In genomic region chr21:43884012-43884860, GRCh38 we compare ENCODE assay signal across 8 cellular contexts. TPM values are rescaled to one million over a fixed set of nuclear protein-coding genes. Genes with fewer than 3 reads are reported as not detected.
DNase-seq lines count a peak whose midpoint lies in the region; ATAC-seq and TF ChIP-seq lines count a peak whose summit lies in the region.

No MANE protein-coding gene starts in this region.

- peaks cover 86% of the 10 kb centered on the region for H3K79me2 ChIP-seq in PC-3 (ENCODE audit: low read length)

- H3K4me1 ChIP-seq in PC-3 (ENCODE audit: insufficient read depth, low read length): peaks cover 27% of the 10 kb centered on the region

- H3K9me3 Mint-ChIP-seq in dendritic cell treated with granulocyte-macrophage colony-stimulating factor and Interleukin-4, amounts not matched to agents 40 ng/mL and 50 ng/mL, for 4 days: no peaks in the 10 kb centered on the region
- H3K9me3 Mint-ChIP-seq in natural killer cell treated with Interleukin-12 subunit alpha and Interleukin-12 subunit beta and Interleukin-15 and Interleukin-18, amount 100 ng/mL, for 72 hours: no peaks in the 10 kb centered on the region

- peaks cover 61% of the 10 kb centered on the region for H3K4me1 Mint-ChIP-seq in dendritic cell treated with granulocyte-macrophage colony-stimulating factor and Interleukin-4, amounts not matched to agents 40 ng/mL and 50 ng/mL, for 4 days (ENCODE audit: low read depth)
- peaks cover 19 to 28% of the 10 kb centered on the region in 2 donors for H3K4me1 Mint-ChIP-seq in natural killer cell treated with Interleukin-12 subunit alpha and Interleukin-12 subunit beta and Interleukin-15 and Interleukin-18, amount 100 ng/mL, for 72 hours (ENCODE audit: low read depth in 2 of 2)

- CTCF ChIA-PET in PC-3 (lab: Charles Lee): interaction anchor here (0.6 to 0.9 kb wide), 3 partner anchors 34 to 165 kb away, joined by 3 read pairs; no protein-coding TSS in a partner anchor

- H3K36me3 ChIP-seq in PC-3 (ENCODE audit: low read depth, low read length): peaks cover 8% of the 10 kb centered on the region; the same call in 1 of the 2 replicates

- no peak overlapping the region for H2AFZ ChIP-seq in PC-3 (ENCODE audit: low read length)

- H3K27ac ChIP-seq in PC-3 (ENCODE audit: low read length): peak overlapping the region; percentile 70

- H3K4me3 ChIP-seq in PC-3 (ENCODE audit: low read length): no peak overlapping the region

- H3F3A ChIP-seq in PC-3 (ENCODE audit: low read length, unreplicated experiment): no peaks in the 10 kb centered on the region

- intact Hi-C loops in PC-3 (cut with micrococcal nuclease): no loop called here
- intact Hi-C loops in dendritic cell treated with granulocyte-macrophage colony-stimulating factor and Interleukin-4, amounts not matched to agents 40 ng/mL and 50 ng/mL, for 4 days (cut with micrococcal nuclease): no loop called here

- TF ChIP-seq CTCF in PC-3 (conservative IDR thresholded peaks at IDR 0.05; ENCODE audit: low read depth, low read length): no peak

- peak overlapping the region; percentile 11 for H3K27ac Mint-ChIP-seq in dendritic cell treated with granulocyte-macrophage colony-stimulating factor and Interleukin-4, amounts not matched to agents 40 ng/mL and 50 ng/mL, for 4 days
- H3K27ac Mint-ChIP-seq in natural killer cell treated with Interleukin-12 subunit alpha and Interleukin-12 subunit beta and Interleukin-15 and Interleukin-18, amount 100 ng/mL, for 72 hours: no peak overlapping the region

- H3K27me3 Mint-ChIP-seq in dendritic cell treated with granulocyte-macrophage colony-stimulating factor and Interleukin-4, amounts not matched to agents 40 ng/mL and 50 ng/mL, for 4 days: no peaks in the 10 kb centered on the region
- no peaks in the 10 kb centered on the region for H3K27me3 Mint-ChIP-seq in natural killer cell treated with Interleukin-12 subunit alpha and Interleukin-12 subunit beta and Interleukin-15 and Interleukin-18, amount 100 ng/mL, for 72 hours

- peak overlapping the region; percentile 21 for H3K9ac ChIP-seq in PC-3 (ENCODE audit: low read length)

- POLR2A ChIA-PET in PC-3 (lab: Charles Lee; ENCODE audit: unreplicated experiment): interaction anchor here (0.6 kb wide), 1 partner anchor 132 kb away, joined by 5 read pairs; no protein-coding TSS in a partner anchor

- no peaks in the 10 kb centered on the region for H3K9me3 ChIP-seq in PC-3 (ENCODE audit: low read length)

- H3K4me2 ChIP-seq in PC-3 (ENCODE audit: low read length): peak overlapping the region; percentile 56

- H3K9me2 ChIP-seq in PC-3 (replicated peaks; ENCODE audit: low read length): no peaks in the 10 kb centered on the region

- ATAC-seq in PC-3: peak; percentile 91
- no peak for ATAC-seq in natural killer cell treated with Interleukin-12 subunit alpha and Interleukin-12 subunit beta and Interleukin-15 and Interleukin-18, amount 100 ng/mL, for 72 hours
- ATAC-seq in HG03196 (IDR thresholded peaks at IDR 0.05; ENCODE audit: unreplicated experiment): no peak
- no peak for ATAC-seq in GM18502 (IDR thresholded peaks at IDR 0.05; ENCODE audit: poor library complexity, unreplicated experiment)
- ATAC-seq in GM21717 (IDR thresholded peaks at IDR 0.05; ENCODE audit: unreplicated experiment): no peak

- H3K27me3 ChIP-seq in PC-3 (ENCODE audit: low read length): no peaks in the 10 kb centered on the region

- H3K4me3 Mint-ChIP-seq in dendritic cell treated with granulocyte-macrophage colony-stimulating factor and Interleukin-4, amounts not matched to agents 40 ng/mL and 50 ng/mL, for 4 days: peak overlapping the region; percentile 47
- no peak overlapping the region for H3K4me3 Mint-ChIP-seq in natural killer cell treated with Interleukin-12 subunit alpha and Interleukin-12 subunit beta and Interleukin-15 and Interleukin-18, amount 100 ng/mL, for 72 hours

- peaks cover 77% of the 10 kb centered on the region for H3K36me3 Mint-ChIP-seq in dendritic cell treated with granulocyte-macrophage colony-stimulating factor and Interleukin-4, amounts not matched to agents 40 ng/mL and 50 ng/mL, for 4 days (ENCODE audit: low read depth)
- no peaks in the 10 kb centered on the region for H3K36me3 Mint-ChIP-seq in natural killer cell treated with Interleukin-12 subunit alpha and Interleukin-12 subunit beta and Interleukin-15 and Interleukin-18, amount 100 ng/mL, for 72 hours

- BruUV-seq in PC-3 (replicated peaks; lab: Mats Ljungman, UMichigan): no TSS peak

- peaks cover 13% of the 10 kb centered on the region for H4K20me1 ChIP-seq in PC-3 (ENCODE audit: low read length)

- peak; percentile 15 for DNase-seq in NCI-H2107 treated with DMSO at 0.1 percent for 48 hours (lab: John Stamatoyannopoulos, UW; ENCODE audit: unreplicated experiment)
- DNase-seq in NCI-H2107 (lab: John Stamatoyannopoulos, UW): no peak
- DNase-seq in PC-3: peak; percentile 93
- DNase-seq in natural killer cell treated with Interleukin-12 subunit alpha and Interleukin-12 subunit beta and Interleukin-15 and Interleukin-18, amount 100 ng/mL, for 72 hours (ENCODE audit: low spot score): peak; percentile 32

RNA-seq across cellular contexts. Expression of gene AGPAT3, which starts 19.2 kb away (rescaled TPM):
- total RNA-seq in PC-3 (2014; rRNA removed): 76.1 and 91.9 TPM in 2 replicates
- total RNA-seq in natural killer cell treated with Interleukin-12 subunit alpha and Interleukin-12 subunit beta and Interleukin-15 and Interleukin-18, amount 100 ng/mL, for 72 hours: 100 to 1,000 TPM in 1 of 2 donors, 10 to 100 TPM in 1; 66.8 to 115 TPM
